ENCODE assay signal across 21 cellular contexts in the genomic region with DNA sequence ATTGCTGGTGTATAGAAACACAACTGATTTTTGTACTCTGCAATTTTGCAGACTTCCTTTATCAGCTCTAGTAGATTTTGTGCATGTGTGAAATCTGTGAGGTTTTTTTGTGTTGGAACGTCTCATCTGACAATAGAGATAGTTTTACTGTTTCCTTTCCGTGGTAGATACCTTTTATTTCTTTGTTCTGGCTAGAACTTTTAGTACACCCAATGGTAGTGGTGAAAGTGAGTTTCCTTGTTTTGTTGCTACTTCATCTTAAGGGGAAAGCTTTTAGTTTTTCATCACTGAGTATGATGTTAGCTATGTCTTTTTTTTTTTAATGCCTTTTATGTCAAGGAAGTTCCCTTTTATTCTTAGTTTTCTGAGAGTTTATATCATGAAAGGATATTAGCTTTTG.
"Had no signal": no experiment of that assay in that cellular context is flagged by ENCODE, and none has a peak within 500 bp of the region (broad histone marks: within the 10 kb centered on the region; RNA-seq: fewer than 3 reads in every experiment).

No MANE protein-coding gene starts in this region.

- FAIRE-seq: K562 had no signal

- H3K27ac Mint-ChIP-seq: activated CD8-positive, alpha-beta T cell treated with anti-CD3 and anti-CD28 coated beads, Interleukin-2, amount 10 ng/mL, durations not matched to agents 7 days and 5 days had no signal

- H3K36me3 Mint-ChIP-seq: activated naive CD4-positive, alpha-beta T cell treated with anti-CD3 and anti-CD28 coated beads, Interleukin-2, amount 50 U/mL, for 72 hours had no signal

- H3K4me3 Mint-ChIP-seq: activated CD8-positive, alpha-beta T cell treated with anti-CD3 and anti-CD28 coated beads, Interleukin-2, amount 10 ng/mL, durations not matched to agents 7 days and 5 days had no signal

- H3K27me3 ChIP-seq: Peyer's patch had no signal

- ATAC-seq: activated CD8-positive, alpha-beta T cell treated with anti-CD3 and anti-CD28 coated beads, Interleukin-2, amount 10 ng/mL, durations not matched to agents 7 days and 5 days; activated naive CD4-positive, alpha-beta T cell treated with anti-CD3 and anti-CD28 coated beads, Interleukin-2, amount 50 U/mL, for 72 hours; K562 had no signal

- H3K9me3 Mint-ChIP-seq: activated naive CD4-positive, alpha-beta T cell treated with anti-CD3 and anti-CD28 coated beads, Interleukin-2, amount 50 U/mL, for 72 hours had no signal

- H3K27ac ChIP-seq: Peyer's patch, WERI-Rb-1 had no signal

- H3K4me3 ChIP-seq: K562, Peyer's patch had no signal

- H3K9me3 ChIP-seq: Peyer's patch had no signal

- DNase-seq: activated CD4-positive, alpha-beta T cell treated with anti-CD3 and anti-CD28 coated beads for 48 hours; activated CD4-positive, alpha-beta T cell treated with anti-CD3 and anti-CD28 coated beads, Interleukin-2, amount 50 U/mL, for 4 hours; activated CD4-positive, CD25-positive, alpha-beta regulatory T cell treated with anti-CD3 and anti-CD28 coated beads, Interleukin-2, amount 50 U/mL, for 72 hours; activated CD8-positive, alpha-beta memory T cell treated with anti-CD3 and anti-CD28 coated beads, Interleukin-2, amount 50 U/mL, for 48 hours; activated CD8-positive, alpha-beta T cell treated with anti-CD3 and anti-CD28 coated beads, Interleukin-2, amount 10 ng/mL, durations not matched to agents 7 days and 5 days; activated T-cell treated with anti-CD3 and anti-CD28 coated beads, Interleukin-2, amount 50 U/mL, for 1 hour; anterior cingulate cortex; cerebellar nuclear complex; Karpas-422; MM.1S; NCI-H1105; NCI-H1436; NCI-H187; NCI-H2081 treated with DMSO at 0.1 percent for 48 hours; NCI-H446; NCI-H524; Peyer's patch; SHP77 treated with DMSO at 0.1 percent for 48 hours; WERI-Rb-1 had no signal
